In the genomic region with DNA sequence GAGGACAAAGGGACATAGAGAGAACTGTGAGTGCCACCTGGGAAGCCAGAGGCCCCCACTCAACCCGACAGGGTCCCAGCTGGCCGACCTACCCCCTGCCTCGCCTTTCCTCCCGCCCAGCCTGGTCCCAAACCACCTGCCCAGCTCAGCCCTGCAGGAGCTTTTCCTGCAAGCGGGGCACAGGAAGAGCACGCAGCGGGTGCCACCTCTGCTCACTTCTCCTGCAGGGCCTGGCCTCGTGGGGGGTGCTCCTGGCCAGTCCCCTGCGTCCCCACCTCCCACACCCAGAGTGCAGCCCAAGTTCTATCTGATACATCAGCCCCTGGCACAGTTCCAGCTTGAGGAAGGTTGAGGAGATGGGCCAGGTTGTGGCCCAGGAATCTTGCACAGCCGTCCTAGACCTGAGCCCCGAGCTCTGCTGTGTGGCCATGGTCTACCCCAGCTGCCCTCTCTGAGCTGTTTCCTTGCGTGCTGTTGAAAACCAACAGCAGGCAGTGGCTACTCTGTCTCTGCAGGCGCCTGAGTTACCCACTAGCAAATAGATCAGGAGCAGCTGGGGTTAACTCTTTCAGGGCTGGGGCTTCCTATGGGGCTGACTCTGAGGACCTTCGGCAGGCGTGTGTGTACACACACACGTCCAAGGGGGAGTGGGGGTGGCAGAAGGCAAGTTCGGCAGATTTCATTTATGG, we compare ENCODE assay signal across 8 cellular contexts. TPM values are rescaled to one million over a fixed set of nuclear protein-coding genes. Genes with fewer than 3 reads are reported as not detected.
A peak's percentile ranks its signal among the peaks of the same experiment; 100 is the strongest.
DNase-seq lines count a peak whose midpoint lies in the region; ATAC-seq and TF ChIP-seq lines count a peak whose summit lies in the region.

No MANE protein-coding gene starts in this region.

- H3K4me3 Mint-ChIP-seq in activated CD4-positive, alpha-beta T cell treated with anti-CD3 and anti-CD28 coated beads for 36 hours: peak overlapping the region; percentile 79
- H3K4me3 Mint-ChIP-seq in glutamatergic neuron (ENCODE audit: unreplicated experiment): peak overlapping the region; percentile 92

- no peaks in the 10 kb centered on the region for H3K9me3 ChIP-seq in RWPE2 (ENCODE audit: severe bottlenecking)

- ATAC-seq in activated CD4-positive, alpha-beta T cell treated with anti-CD3 and anti-CD28 coated beads for 36 hours: no peak
- ATAC-seq in RWPE2 (ENCODE audit: low read depth): no peak
- ATAC-seq in HG03442 (IDR thresholded peaks at IDR 0.05; ENCODE audit: unreplicated experiment): no peak

- no peak overlapping the region for H3K4me3 ChIP-seq in RWPE2 (ENCODE audit: severe bottlenecking)

- H3K36me3 ChIP-seq in RWPE2 (ENCODE audit: low read depth): peaks cover 21% of the 10 kb centered on the region

- H3K4me1 Mint-ChIP-seq in activated CD4-positive, alpha-beta T cell treated with anti-CD3 and anti-CD28 coated beads for 36 hours: peaks cover 29% of the 10 kb centered on the region
- H3K4me1 Mint-ChIP-seq in glutamatergic neuron (ENCODE audit: low read depth, unreplicated experiment): peaks cover 37% of the 10 kb centered on the region

- no peaks in the 10 kb centered on the region for H3K27me3 ChIP-seq in RWPE2 (ENCODE audit: insufficient read depth, poor library complexity, severe bottlenecking)

- no peaks in the 10 kb centered on the region for H3K9me3 Mint-ChIP-seq in activated CD4-positive, alpha-beta T cell treated with anti-CD3 and anti-CD28 coated beads for 36 hours (ENCODE audit: low read depth)
- H3K9me3 Mint-ChIP-seq in glutamatergic neuron (ENCODE audit: unreplicated experiment): peaks cover 11% of the 10 kb centered on the region

- no peak overlapping the region for H3K27ac Mint-ChIP-seq in activated CD4-positive, alpha-beta T cell treated with anti-CD3 and anti-CD28 coated beads for 36 hours
- peak overlapping the region; percentile 86 for H3K27ac Mint-ChIP-seq in glutamatergic neuron (ENCODE audit: unreplicated experiment)

- peaks cover 3% of the 10 kb centered on the region for H3K4me1 ChIP-seq in RWPE2 (ENCODE audit: insufficient read depth, poor library complexity, severe bottlenecking)

- H3K27me3 Mint-ChIP-seq in activated CD4-positive, alpha-beta T cell treated with anti-CD3 and anti-CD28 coated beads for 36 hours: no peaks in the 10 kb centered on the region
- H3K27me3 Mint-ChIP-seq in glutamatergic neuron (ENCODE audit: unreplicated experiment): peaks cover 11% of the 10 kb centered on the region

- peaks cover 19% of the 10 kb centered on the region for H3K36me3 Mint-ChIP-seq in activated CD4-positive, alpha-beta T cell treated with anti-CD3 and anti-CD28 coated beads for 36 hours (ENCODE audit: low read depth)
- no peaks in the 10 kb centered on the region for H3K36me3 Mint-ChIP-seq in glutamatergic neuron (ENCODE audit: unreplicated experiment)

- intact Hi-C loops in activated CD4-positive, alpha-beta T cell treated with anti-CD3 and anti-CD28 coated beads for 36 hours (cut with DNase I, micrococcal nuclease): no loop called here

- no peak for DNase-seq in activated CD4-positive, alpha-beta T cell treated with anti-CD3 and anti-CD28 coated beads for 36 hours
- DNase-seq in activated CD4-positive, alpha-beta T cell treated with anti-CD3 and anti-CD28 coated beads, Interleukin-2, amount 50 U/mL, for 1 hour: no peak
- DNase-seq in RWPE2 (ENCODE audit: low spot score) (peak; percentile 88), glutamatergic neuron (peak; percentile 50), substantia nigra (lab: John Stamatoyannopoulos, UW) (peak in 1 of 49 donors; percentile 68), GM03348 (ENCODE audit: low spot score) (no peak), glomerular visceral epithelial cell (ENCODE audit: extremely low spot score) (no peak)

- TF ChIP-seq CTCF in RWPE2 (IDR thresholded peaks at IDR 0.05; ENCODE audit: poor library complexity, severe bottlenecking) (no peak), glutamatergic neuron (IDR thresholded peaks at IDR 0.05; ENCODE audit: partially characterized antibody, unreplicated experiment) (no peak)

- H3K27ac ChIP-seq in RWPE2 (ENCODE audit: poor library complexity, severe bottlenecking) (no peak overlapping the region), substantia nigra (ENCODE audit: low read depth, low read length, poor library complexity, severe bottlenecking) (peak overlapping the region; percentile 82)

- POLR2A ChIA-PET in activated CD4-positive, alpha-beta T cell treated with anti-CD3 and anti-CD28 coated beads for 36 hours (lab: Charles Lee): interaction anchor here (1.4 to 1.5 kb wide), 2 partner anchors 8 to 48 kb away, joined by 3 to 4 read pairs; a partner anchor contains a TSS

- CTCF ChIA-PET in activated CD4-positive, alpha-beta T cell treated with anti-CD3 and anti-CD28 coated beads for 36 hours (lab: Charles Lee): no interaction called here

RNA-seq across cellular contexts. Expression of a gene that starts 1.7 kb away (rescaled TPM):
- total RNA-seq in activated CD4-positive, alpha-beta T cell treated with anti-CD3 and anti-CD28 coated beads for 36 hours: 10 to 100 TPM; 12.2 to 13.3 TPM
- 146 TPM for total RNA-seq in glutamatergic neuron (ENCODE audit: unreplicated experiment)

RNA-seq across cellular contexts. Expression of a gene that starts 5.8 kb away (rescaled TPM):
- total RNA-seq in activated CD4-positive, alpha-beta T cell treated with anti-CD3 and anti-CD28 coated beads for 36 hours: 1 to 10 TPM in 1 of 2 experiments, under 1 TPM in 1; 0.91 to 1.7 TPM
- 1.0 TPM for total RNA-seq in glutamatergic neuron (ENCODE audit: unreplicated experiment)

RNA-seq across cellular contexts. Expression of a gene that starts 10.4 kb away (rescaled TPM):
- under 1 TPM; 0.16 to 0.27 TPM for total RNA-seq in activated CD4-positive, alpha-beta T cell treated with anti-CD3 and anti-CD28 coated beads for 36 hours
- not detected for total RNA-seq in glutamatergic neuron (ENCODE audit: unreplicated experiment)

RNA-seq across cellular contexts. Expression of a gene that starts 13.6 kb away (rescaled TPM):
- 10 to 100 TPM; 45.9 to 50.9 TPM for total RNA-seq in activated CD4-positive, alpha-beta T cell treated with anti-CD3 and anti-CD28 coated beads for 36 hours
- total RNA-seq in glutamatergic neuron (ENCODE audit: unreplicated experiment): 66.0 TPM

RNA-seq across cellular contexts. Expression of a gene that starts 47.5 kb away (rescaled TPM):
- total RNA-seq in activated CD4-positive, alpha-beta T cell treated with anti-CD3 and anti-CD28 coated beads for 36 hours: 10 to 100 TPM in 1 of 2 experiments, 1 to 10 TPM in 1; 8.8 to 10.2 TPM
- total RNA-seq in glutamatergic neuron (ENCODE audit: unreplicated experiment): 9.4 TPM

Comparison
In these comparisons a context has a peak if more than half of its experiments do, and no peak if none do; other contexts are left out.
1. DNase-seq: peak in RWPE2 (single experiment) and glutamatergic neuron (single experiment); none in activated CD4-positive, alpha-beta T cell treated with anti-CD3 and anti-CD28 coated beads for 36 hours (single experiment), activated CD4-positive, alpha-beta T cell treated with anti-CD3 and anti-CD28 coated beads, Interleukin-2, amount 50 U/mL, for 1 hour (single experiment), GM03348 (single experiment) and glomerular visceral epithelial cell (single experiment).
2. RNA of a gene that starts 1.7 kb away (total RNA-seq): 146 TPM in glutamatergic neuron (single experiment); 12.2 to 13.3 TPM in activated CD4-positive, alpha-beta T cell treated with anti-CD3 and anti-CD28 coated beads for 36 hours; every median in the first group is over 10 times any median in the second.